8 cellular contexts compared by ENCODE assay signal in the genomic region with DNA sequence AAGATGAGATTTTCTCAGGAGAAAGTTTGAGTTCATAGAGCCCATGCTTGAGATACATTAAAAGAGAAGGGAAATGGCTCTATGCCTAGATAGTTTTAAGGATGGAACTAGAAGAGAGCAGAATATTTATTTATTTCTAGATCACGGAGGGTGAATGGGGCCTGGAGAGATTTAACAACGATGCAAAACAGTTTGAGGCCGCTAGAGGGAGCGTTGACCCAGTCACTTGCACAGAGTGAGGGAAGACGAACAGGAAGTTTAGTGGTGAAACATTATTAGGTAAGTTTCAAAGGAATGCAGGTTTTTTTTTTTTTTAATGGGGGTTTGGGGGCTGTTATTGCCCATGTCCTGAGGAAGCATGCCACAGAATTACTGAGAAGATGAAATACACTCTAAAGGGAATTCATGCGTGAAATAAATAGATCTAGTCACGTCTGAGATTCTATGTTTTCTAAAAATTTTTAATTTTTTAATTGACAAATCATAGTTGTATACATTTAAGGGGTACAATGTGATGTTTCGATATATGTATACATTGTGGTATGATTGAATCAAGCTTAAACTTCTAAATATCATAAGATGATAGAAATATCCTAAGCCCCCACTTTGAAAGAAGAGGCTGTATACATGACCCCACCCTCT. TPM values are rescaled to one million over a fixed set of nuclear protein-coding genes. Genes with fewer than 3 reads are reported as not detected.
DNase-seq lines count a peak whose midpoint lies in the region; ATAC-seq and TF ChIP-seq lines count a peak whose summit lies in the region.

No MANE protein-coding gene starts in this region.

- no peaks in the 10 kb centered on the region for H3K79me2 ChIP-seq in SK-N-SH (ENCODE audit: insufficient read depth)

- TF ChIP-seq CTCF in SK-N-SH (IDR thresholded peaks at IDR 0.05) (peak; percentile 86), heart left ventricle (IDR thresholded peaks at IDR 0.05) (peak; percentile 51 to 82 (median 68))

- 18% methylated on average over 8 of the region's 8 CpGs for WGBS in SK-N-SH (ENCODE audit: low lambda C conversion rate)
- WGBS in heart left ventricle, 4 donors = 17 to 26% (median 23%) methylated on average over 7 to 8 of the region's 8 CpGs

- H3K36me3 Mint-ChIP-seq in activated naive CD4-positive, alpha-beta T cell treated with anti-CD3 and anti-CD28 coated beads, Interleukin-2, amount 10 ng/mL, durations not matched to agents 7 days and 5 days = no peaks in the 10 kb centered on the region

- no peaks in the 10 kb centered on the region for H3K9me2 ChIP-seq in SK-N-SH

- TF ChIP-seq RAD21 in SK-N-SH (IDR thresholded peaks at IDR 0.05; ENCODE audit: low read length) = peak; percentile 29; the same call in 1 of the 2 replicates

- peaks cover 38% of the 10 kb centered on the region for H3K27me3 Mint-ChIP-seq in activated naive CD4-positive, alpha-beta T cell treated with anti-CD3 and anti-CD28 coated beads, Interleukin-2, amount 10 ng/mL, durations not matched to agents 7 days and 5 days

- TF ChIP-seq EP300 in SK-N-SH (IDR thresholded peaks at IDR 0.05; ENCODE audit: borderline replicate concordance in 1 of 2, low read depth in 1 of 2, low read length in 1 of 2) = no peak

- no peaks in the 10 kb centered on the region for H3K9me3 Mint-ChIP-seq in activated naive CD4-positive, alpha-beta T cell treated with anti-CD3 and anti-CD28 coated beads, Interleukin-2, amount 10 ng/mL, durations not matched to agents 7 days and 5 days

- H3K4me3 Mint-ChIP-seq in activated naive CD4-positive, alpha-beta T cell treated with anti-CD3 and anti-CD28 coated beads, Interleukin-2, amount 10 ng/mL, durations not matched to agents 7 days and 5 days = no peak overlapping the region

- H4K20me1 ChIP-seq in SK-N-SH (ENCODE audit: insufficient read depth) = no peaks in the 10 kb centered on the region

- H3K27ac Mint-ChIP-seq in activated naive CD4-positive, alpha-beta T cell treated with anti-CD3 and anti-CD28 coated beads, Interleukin-2, amount 10 ng/mL, durations not matched to agents 7 days and 5 days = no peak overlapping the region

- H3K36me3 ChIP-seq in SK-N-SH (replicated peaks in 1 of 2; ENCODE audit: control insufficient read depth in 1 of 2, insufficient read depth in 2 of 2, low read length in 1 of 2) = no peaks in the 10 kb centered on the region
- no peaks in the 10 kb centered on the region for H3K36me3 ChIP-seq in heart left ventricle

- TF ChIP-seq POLR2A in heart left ventricle (IDR thresholded peaks at IDR 0.05) = no peak

- peaks cover 22% of the 10 kb centered on the region; the same call in 1 of the 2 replicates for H3K27me3 ChIP-seq in SK-N-SH (ENCODE audit: insufficient read depth)
- no peaks in the 10 kb centered on the region for H3K27me3 ChIP-seq in heart left ventricle

- H3K27ac ChIP-seq in SK-N-SH (ENCODE audit: low read depth in 2 of 2, low read length in 1 of 2) (no peak overlapping the region), heart left ventricle (no peak overlapping the region)

- no peaks in the 10 kb centered on the region; a peak in 1 of 4 replicates for H3K4me1 ChIP-seq in SK-N-SH (ENCODE audit: control insufficient read depth in 1 of 2, insufficient read depth in 2 of 2, low read depth in 1 of 2, low read length in 1 of 2)
- H3K4me1 ChIP-seq in heart left ventricle = no peaks in the 10 kb centered on the region

- POLR2A ChIA-PET in SK-N-SH (lab: Yijun Ruan, JAX) = no interaction called here

- H3K9ac ChIP-seq in SK-N-SH = no peak overlapping the region

- no peak overlapping the region for H3K4me2 ChIP-seq in SK-N-SH

- H3K9me3 ChIP-seq in SK-N-SH (no peaks in the 10 kb centered on the region), heart left ventricle (no peaks in the 10 kb centered on the region)

- H3K4me1 Mint-ChIP-seq in activated naive CD4-positive, alpha-beta T cell treated with anti-CD3 and anti-CD28 coated beads, Interleukin-2, amount 10 ng/mL, durations not matched to agents 7 days and 5 days = peaks cover 6% of the 10 kb centered on the region

- H3K4me3 ChIP-seq in SK-N-SH (ENCODE audit: low read depth in 2 of 2, low read length in 1 of 2) (no peak overlapping the region; a peak in 1 of 4 replicates), heart left ventricle (no peak overlapping the region)

- CTCF ChIA-PET in SK-N-SH (lab: Yijun Ruan, JAX) = interaction anchor here (1.1 to 4.0 kb wide), 5 partner anchors 11 to 24 kb away, joined by 3 to 15 read pairs (median 3); no protein-coding TSS in a partner anchor
- CTCF ChIA-PET in activated naive CD4-positive, alpha-beta T cell treated with anti-CD3 and anti-CD28 coated beads, Interleukin-2, amount 10 ng/mL, durations not matched to agents 7 days and 5 days (lab: Charles Lee) = interaction anchor here (0.7 to 1.4 kb wide), 2 partner anchors 12 to 93 kb away, joined by 3 to 4 read pairs; no protein-coding TSS in a partner anchor

- DNase-seq in GM03348 (ENCODE audit: low spot score) (peak; percentile 82), KBM-7 (peak; percentile 82), SK-N-SH (peak; percentile 62), heart left ventricle (peak in 2 of 5 donors; percentile 40 to 53), renal cortical epithelial cell (ENCODE audit: low read depth) (peak; percentile 86), occipital lobe (lab: John Stamatoyannopoulos, UW) (no peak)
- DNase-seq in activated naive CD4-positive, alpha-beta T cell treated with anti-CD3 and anti-CD28 coated beads, Interleukin-2, amount 10 ng/mL, durations not matched to agents 7 days and 5 days = peak; percentile 81

- ATAC-seq in GM21723 (IDR thresholded peaks at IDR 0.05; ENCODE audit: unreplicated experiment) (peak; percentile 97), heart left ventricle (peak in 3 of 4 donors; percentile 65 to 82 (median 79))

- intact Hi-C loops in heart left ventricle (cut with DNase I) = loop anchor here in 4 of 10 donors (2.0 to 10.0 kb wide), 3 partner anchors 22 to 354 kb away; no protein-coding TSS in a partner anchor

- in situ Hi-C loops in KBM-7 (cut with MboI; ENCODE audit: low pct_unique_long_range_greater_than_20kb, low sequenced_read_pairs) = no loop called here

- no peak overlapping the region for H2AFZ ChIP-seq in SK-N-SH (ENCODE audit: low read depth)

- H3F3A ChIP-seq in SK-N-SH (replicated peaks; ENCODE audit: insufficient read depth) = no peaks in the 10 kb centered on the region

TF ChIP-seq in SK-N-SH, 30 proteins besides CTCF, POLR2A, EP300 and RAD21:
- TF ChIP-seq, protein P1, sequence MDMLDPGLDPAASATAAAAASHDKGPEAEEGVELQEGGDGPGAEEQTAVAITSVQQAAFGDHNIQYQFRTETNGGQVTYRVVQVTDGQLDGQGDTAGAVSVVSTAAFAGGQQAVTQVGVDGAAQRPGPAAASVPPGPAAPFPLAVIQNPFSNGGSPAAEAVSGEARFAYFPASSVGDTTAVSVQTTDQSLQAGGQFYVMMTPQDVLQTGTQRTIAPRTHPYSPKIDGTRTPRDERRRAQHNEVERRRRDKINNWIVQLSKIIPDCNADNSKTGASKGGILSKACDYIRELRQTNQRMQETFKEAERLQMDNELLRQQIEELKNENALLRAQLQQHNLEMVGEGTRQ (IDR thresholded peaks at IDR 0.05; ENCODE audit: borderline replicate concordance, low read depth, low read length) = no peak
- TF ChIP-seq TAF1 (IDR thresholded peaks at IDR 0.05; ENCODE audit: borderline replicate concordance, low read depth, low read length) = no peak
- TF ChIP-seq FOXM1 (IDR thresholded peaks at IDR 0.05; ENCODE audit: low read depth) = no peak
- TF ChIP-seq, protein P2, sequence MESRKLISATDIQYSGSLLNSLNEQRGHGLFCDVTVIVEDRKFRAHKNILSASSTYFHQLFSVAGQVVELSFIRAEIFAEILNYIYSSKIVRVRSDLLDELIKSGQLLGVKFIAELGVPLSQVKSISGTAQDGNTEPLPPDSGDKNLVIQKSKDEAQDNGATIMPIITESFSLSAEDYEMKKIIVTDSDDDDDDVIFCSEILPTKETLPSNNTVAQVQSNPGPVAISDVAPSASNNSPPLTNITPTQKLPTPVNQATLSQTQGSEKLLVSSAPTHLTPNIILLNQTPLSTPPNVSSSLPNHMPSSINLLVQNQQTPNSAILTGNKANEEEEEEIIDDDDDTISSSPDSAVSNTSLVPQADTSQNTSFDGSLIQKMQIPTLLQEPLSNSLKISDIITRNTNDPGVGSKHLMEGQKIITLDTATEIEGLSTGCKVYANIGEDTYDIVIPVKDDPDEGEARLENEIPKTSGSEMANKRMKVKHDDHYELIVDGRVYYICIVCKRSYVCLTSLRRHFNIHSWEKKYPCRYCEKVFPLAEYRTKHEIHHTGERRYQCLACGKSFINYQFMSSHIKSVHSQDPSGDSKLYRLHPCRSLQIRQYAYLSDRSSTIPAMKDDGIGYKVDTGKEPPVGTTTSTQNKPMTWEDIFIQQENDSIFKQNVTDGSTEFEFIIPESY (IDR thresholded peaks at IDR 0.05; ENCODE audit: borderline replicate concordance, low read depth) = no peak
TF ChIP-seq in SK-N-SH: peak in this region for 0.

RNA-seq across cellular contexts. Expression of a gene that starts 14.8 kb away (rescaled TPM):
- polyA plus RNA-seq in SK-N-SH (2012; rRNA removed) (not detected in 2 replicates), heart left ventricle (100 to 1,000 TPM in 1 of 2 donors, 10 to 100 TPM in 1; 25.5 to 181 TPM)
- polyA plus RNA-seq in SK-N-SH (2012; cell fraction: cytosol; rRNA removed) = not detected in 2 replicates
- polyA plus RNA-seq in SK-N-SH (2012; cell fraction: nucleus; rRNA removed) = not detected in 2 replicates
- total RNA-seq in heart left ventricle (100 to 1,000 TPM in 2 of 9 donors, 10 to 100 TPM in 7; 46.7 to 162 (median 60.9) TPM), renal cortical epithelial cell (4.0 and 28.2 TPM in 2 replicates), occipital lobe (6.7 TPM)

RNA-seq across cellular contexts. Expression of a gene that starts 31.4 kb away (rescaled TPM):
- polyA plus RNA-seq in SK-N-SH (2012; rRNA removed) = not detected in 2 replicates
- not detected in 2 replicates for polyA plus RNA-seq in SK-N-SH (2012; cell fraction: cytosol; rRNA removed)
- polyA plus RNA-seq in SK-N-SH (2012; cell fraction: nucleus; rRNA removed) = not detected in 2 replicates
- total RNA-seq in heart left ventricle = not detected
- not detected for polyA plus RNA-seq in heart left ventricle
- total RNA-seq in renal cortical epithelial cell = not detected in 2 replicates
- total RNA-seq in occipital lobe = not detected

RNA-seq across cellular contexts. Expression of a gene that starts 44.9 kb away (rescaled TPM):
- polyA plus RNA-seq in SK-N-SH (2012; rRNA removed) (not detected in 2 replicates), heart left ventricle (not detected)
- polyA plus RNA-seq in SK-N-SH (2012; cell fraction: cytosol; rRNA removed) = not detected in 2 replicates
- polyA plus RNA-seq in SK-N-SH (2012; cell fraction: nucleus; rRNA removed) = not detected in 2 replicates
- total RNA-seq in heart left ventricle (not detected), renal cortical epithelial cell (not detected in 2 replicates), occipital lobe (not detected)

RNA-seq across cellular contexts. Expression of a gene that starts 53.9 kb away (rescaled TPM):
- polyA plus RNA-seq in SK-N-SH (2012; rRNA removed) = not detected in 2 replicates
- polyA plus RNA-seq in SK-N-SH (2012; cell fraction: cytosol; rRNA removed) = 0.01 TPM in 1 of 2 replicates, not detected in the other
- 0.04 and 0.05 TPM in 2 replicates for polyA plus RNA-seq in SK-N-SH (2012; cell fraction: nucleus; rRNA removed)
- 1 to 10 TPM; 1.4 to 8.8 (median 3.5) TPM for total RNA-seq in heart left ventricle
- 1 to 10 TPM; 2.3 to 5.2 TPM for polyA plus RNA-seq in heart left ventricle
- total RNA-seq in renal cortical epithelial cell = 0.20 TPM in 1 of 2 replicates, not detected in the other
- total RNA-seq in occipital lobe = 6.6 TPM
